Comparison of ENCODE assay signal across 16 cellular contexts in the genomic region with DNA sequence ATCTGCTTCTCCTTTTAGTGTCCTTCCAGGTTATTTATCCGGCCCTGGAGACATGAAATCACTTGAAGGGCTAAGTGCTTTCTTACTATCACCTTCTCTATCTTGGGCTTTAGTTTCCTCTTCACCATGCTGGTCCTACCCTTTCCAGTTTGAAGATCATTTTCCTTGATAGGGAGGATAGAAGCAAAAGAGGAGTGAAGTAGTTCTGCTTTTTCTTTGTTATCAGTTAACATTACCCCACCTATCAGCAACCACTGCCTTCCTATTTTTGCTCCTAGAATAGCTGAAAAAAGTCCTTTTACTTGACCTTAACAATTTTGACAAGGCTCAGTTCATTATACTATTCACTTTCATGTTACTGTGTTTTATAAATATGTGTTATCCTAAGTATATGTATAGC.
"Had no signal": no experiment of that assay in that cellular context is flagged by ENCODE, and none has a peak within 500 bp of the region (broad histone marks: within the 10 kb centered on the region; RNA-seq: fewer than 3 reads in every experiment).

No MANE protein-coding gene starts in this region.

- DNase-seq: activated B cell treated with CpG ODN at 0.5 μM for 24 hours; activated CD4-positive, alpha-beta T cell treated with anti-CD3 and anti-CD28 coated beads for 48 hours; activated CD8-positive, alpha-beta T cell treated with anti-CD3 and anti-CD28 coated beads, Interleukin-2, amount 10 ng/mL, durations not matched to agents 7 days and 5 days; activated gamma-delta T cell treated with Interleukin-2 at 50 U/mL for 16 hours; amniotic stem cell; caudate nucleus; foreskin keratinocyte; mesenchymal stem cell; natural killer cell; posterior cingulate gyrus; stimulated activated CD4-positive, alpha-beta T cell treated with anti-CD3 and anti-CD28 coated beads, Interleukin-4, amount 100 ng/mL, for 24 hours; stimulated activated naive CD8-positive, alpha-beta T cell treated with anti-CD3 and anti-CD28 coated beads, Interleukin-15, Interleukin-2, amounts not matched to agents 100 U/mL and 50 U/mL, for 24 hours had no signal

- H3K4me1 Mint-ChIP-seq: activated B cell treated with CpG ODN at 0.5 μM for 24 hours, natural killer cell had no signal

- H3K27ac Mint-ChIP-seq: activated B cell treated with CpG ODN at 0.5 μM for 24 hours; activated CD8-positive, alpha-beta T cell treated with anti-CD3 and anti-CD28 coated beads, Interleukin-2, amount 10 ng/mL, durations not matched to agents 7 days and 5 days; activated naive CD8-positive, alpha-beta T cell; natural killer cell; type B pancreatic cell had no signal

- H3K27me3 Mint-ChIP-seq: activated B cell treated with CpG ODN at 0.5 μM for 24 hours; activated naive CD8-positive, alpha-beta T cell; type B pancreatic cell had no signal

- H3K27me3 ChIP-seq: foreskin keratinocyte, neutrophil, suprapubic skin had no signal

- H3K36me3 Mint-ChIP-seq: activated naive CD8-positive, alpha-beta T cell; natural killer cell had no signal

- ATAC-seq: activated CD8-positive, alpha-beta T cell treated with anti-CD3 and anti-CD28 coated beads, Interleukin-2, amount 10 ng/mL, durations not matched to agents 7 days and 5 days; foreskin keratinocyte; natural killer cell; stimulated activated naive CD8-positive, alpha-beta T cell treated with anti-CD3 and anti-CD28 coated beads, Interleukin-15, Interleukin-2, amounts not matched to agents 100 U/mL and 50 U/mL, for 24 hours had no signal

- H3K9me3 ChIP-seq: neutrophil, suprapubic skin had no signal

- H3K4me3 ChIP-seq: suprapubic skin had no signal

- H3K9me3 Mint-ChIP-seq: activated B cell treated with CpG ODN at 0.5 μM for 24 hours, natural killer cell, type B pancreatic cell had no signal

- H3K4me3 Mint-ChIP-seq: activated B cell treated with CpG ODN at 0.5 μM for 24 hours; activated CD8-positive, alpha-beta T cell treated with anti-CD3 and anti-CD28 coated beads, Interleukin-2, amount 10 ng/mL, durations not matched to agents 7 days and 5 days; activated naive CD8-positive, alpha-beta T cell; natural killer cell; type B pancreatic cell had no signal

- H3K36me3 ChIP-seq: neutrophil, suprapubic skin had no signal

- H3K27ac ChIP-seq: foreskin keratinocyte, neutrophil, suprapubic skin had no signal
